ENCODE assay signal across 1 cellular context in the genomic region with DNA sequence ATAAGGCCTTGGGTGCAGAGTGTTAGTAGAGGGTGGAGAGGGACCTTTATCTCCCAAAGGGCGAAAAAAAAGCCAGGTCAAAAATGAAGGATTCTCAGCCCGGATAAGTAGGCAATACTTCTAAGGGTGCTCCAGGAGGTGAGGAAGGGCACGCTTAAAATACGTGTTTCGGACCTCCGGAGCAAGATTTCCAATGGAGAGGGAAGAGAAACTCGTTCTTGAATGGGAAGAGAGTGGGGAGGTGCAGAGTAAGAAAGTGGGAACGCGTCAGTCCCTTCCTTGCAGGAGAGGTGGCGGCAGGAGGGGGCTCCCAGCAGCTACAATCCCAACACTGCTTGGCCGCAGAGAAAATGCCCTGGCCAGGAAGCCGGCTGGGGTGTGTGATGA.
TF ChIP-seq lines count a peak whose summit lies in the region.

No MANE protein-coding gene starts in this region.

TF ChIP-seq in A549, 52 proteins besides CTCF, POLR2A, EP300 and RAD21 (continued from another document):
- no peak for TF ChIP-seq HOXB13 (CRISPR knock-in tag; IDR thresholded peaks at IDR 0.05; ENCODE audit: low read depth)
